1 cellular context compared by ENCODE assay signal in the genomic region with DNA sequence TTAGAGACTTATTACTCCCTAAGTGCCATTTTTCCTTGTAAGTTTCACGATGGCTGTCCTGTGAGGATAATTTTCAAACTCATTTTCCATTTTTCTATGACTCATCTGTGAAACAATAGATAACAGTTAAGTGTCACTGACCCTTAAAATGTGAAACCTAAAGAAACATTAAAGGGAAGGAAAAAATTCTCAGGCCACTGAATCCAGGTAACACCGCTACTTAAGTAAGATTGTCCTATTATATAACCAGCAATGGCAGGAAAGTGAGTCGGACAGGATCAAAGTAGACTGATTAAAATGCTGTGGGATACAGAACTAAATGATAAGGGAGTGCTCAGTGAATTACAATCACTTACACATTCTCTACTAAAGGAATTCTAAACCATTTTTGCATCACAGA.
TF ChIP-seq lines count a peak whose summit lies in the region.

No MANE protein-coding gene starts in this region.

TF ChIP-seq in HCT116, 20 proteins besides CTCF, POLR2A, EP300 and RAD21 (continued from another document):
- TF ChIP-seq, protein P1, sequence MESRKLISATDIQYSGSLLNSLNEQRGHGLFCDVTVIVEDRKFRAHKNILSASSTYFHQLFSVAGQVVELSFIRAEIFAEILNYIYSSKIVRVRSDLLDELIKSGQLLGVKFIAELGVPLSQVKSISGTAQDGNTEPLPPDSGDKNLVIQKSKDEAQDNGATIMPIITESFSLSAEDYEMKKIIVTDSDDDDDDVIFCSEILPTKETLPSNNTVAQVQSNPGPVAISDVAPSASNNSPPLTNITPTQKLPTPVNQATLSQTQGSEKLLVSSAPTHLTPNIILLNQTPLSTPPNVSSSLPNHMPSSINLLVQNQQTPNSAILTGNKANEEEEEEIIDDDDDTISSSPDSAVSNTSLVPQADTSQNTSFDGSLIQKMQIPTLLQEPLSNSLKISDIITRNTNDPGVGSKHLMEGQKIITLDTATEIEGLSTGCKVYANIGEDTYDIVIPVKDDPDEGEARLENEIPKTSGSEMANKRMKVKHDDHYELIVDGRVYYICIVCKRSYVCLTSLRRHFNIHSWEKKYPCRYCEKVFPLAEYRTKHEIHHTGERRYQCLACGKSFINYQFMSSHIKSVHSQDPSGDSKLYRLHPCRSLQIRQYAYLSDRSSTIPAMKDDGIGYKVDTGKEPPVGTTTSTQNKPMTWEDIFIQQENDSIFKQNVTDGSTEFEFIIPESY (IDR thresholded peaks at IDR 0.05; ENCODE audit: extremely low read depth, insufficient replicate concordance, low read length): no peak
- TF ChIP-seq CEBPB (IDR thresholded peaks at IDR 0.05; ENCODE audit: low read depth): no peak
- no peak for TF ChIP-seq EZH2 (IDR thresholded peaks at IDR 0.05)
- TF ChIP-seq ELF1 (IDR thresholded peaks at IDR 0.05; ENCODE audit: borderline replicate concordance, low read depth): no peak
- TF ChIP-seq SP1 (IDR thresholded peaks at IDR 0.05; ENCODE audit: low read depth): no peak
- no peak for TF ChIP-seq JUND (IDR thresholded peaks at IDR 0.05)
- no peak for TF ChIP-seq ZNF274 (IDR thresholded peaks at IDR 0.05; ENCODE audit: low read depth, low read length)
- TF ChIP-seq EGR1 (IDR thresholded peaks at IDR 0.05; ENCODE audit: low read depth): no peak
- TF ChIP-seq ZFX (IDR thresholded peaks at IDR 0.05): no peak
- no peak for TF ChIP-seq SIN3A (IDR thresholded peaks at IDR 0.05; ENCODE audit: low read depth)
- TF ChIP-seq FOSL1 (IDR thresholded peaks at IDR 0.05; ENCODE audit: low read depth): no peak
- TF ChIP-seq SRF (IDR thresholded peaks at IDR 0.05; ENCODE audit: low read depth): no peak
